7 cellular contexts compared by ENCODE assay signal in genomic region chr7:36879021-36879420, GRCh38.
"Had no signal": no experiment of that assay in that cellular context is flagged by ENCODE, and none has a peak within 500 bp of the region (broad histone marks: within the 10 kb centered on the region; RNA-seq: fewer than 3 reads in every experiment).

No MANE protein-coding gene starts in this region.

- H2AFZ ChIP-seq: GM23248 had no signal

- H3K27ac ChIP-seq: GM23248 had no signal

- H3K9ac ChIP-seq: GM23248 had no signal

- DNase-seq: GM23248, GOT3, H7, HFFc6 had no signal

- H3K4me1 ChIP-seq: HAP-1 had no signal

- H3K9me3 ChIP-seq: HAP-1 had no signal

- ATAC-seq: HCT116 had no signal

- H3K4me3 ChIP-seq: GM23248, HAP-1 had no signal

- FAIRE-seq: HTR-8/SVneo had no signal

- H3K36me3 ChIP-seq: HAP-1 had no signal
